8 cellular contexts compared by ENCODE assay signal in the genomic region with DNA sequence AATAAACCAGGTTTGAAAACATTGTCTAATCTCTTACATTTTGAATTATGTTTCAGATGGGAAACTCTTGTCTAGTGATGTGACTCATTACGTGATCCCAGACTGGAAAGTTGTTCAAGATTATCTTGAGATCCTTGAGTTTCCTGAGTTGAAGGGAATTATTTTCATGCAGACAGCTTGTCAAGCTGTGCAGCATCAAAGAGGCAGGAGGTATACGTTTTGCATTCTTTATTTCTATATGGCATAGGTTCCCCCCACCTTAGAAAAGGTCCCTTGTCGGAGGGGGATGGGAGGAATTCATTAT. TPM values are rescaled to one million over a fixed set of nuclear protein-coding genes. Genes with fewer than 3 reads are reported as not detected.
A peak's percentile ranks its signal among the peaks of the same experiment; 100 is the strongest.
DNase-seq lines count a peak whose midpoint lies in the region; ATAC-seq and TF ChIP-seq lines count a peak whose summit lies in the region.

No MANE protein-coding gene starts in this region.

- H3K4me3 ChIP-seq in SK-N-SH (ENCODE audit: low read depth in 2 of 2, low read length in 1 of 2) = peak overlapping the region; percentile 66 to 80; a peak in 3 of 4 replicates
- H3K4me3 ChIP-seq in subcutaneous abdominal adipose tissue (ENCODE audit: low read depth in 1 of 5, low read length in 5 of 5) = peak overlapping the region in 2 of 5 donors; percentile 83 to 90

- 25% methylated on average over 3 of the region's 3 CpGs for WGBS in SK-N-SH (ENCODE audit: low lambda C conversion rate)

- DNase-seq in activated CD4-positive, alpha-beta T cell treated with anti-CD3 and anti-CD28 coated beads, Interleukin-2, amount 10 ng/mL, durations not matched to agents 24 days and 14 days = no peak
- DNase-seq in activated CD4-positive, alpha-beta T cell treated with anti-CD3 and anti-CD28 coated beads for 4 hours = no peak
- no peak for DNase-seq in SK-N-SH
- peak in 1 of 2 donors; percentile 26 for DNase-seq in foreskin keratinocyte
- DNase-seq in iPS-NIHi7 (ENCODE audit: extremely low spot score) = no peak

- POLR2A ChIA-PET in SK-N-SH (lab: Yijun Ruan, JAX) = interaction anchor here (1.3 kb wide), 1 partner anchor 92 kb away, joined by 3 read pairs; the partner anchor contains the start of gene MAP2K1

- ATAC-seq in foreskin keratinocyte (peak; percentile 10), HG02973 (IDR thresholded peaks at IDR 0.05; ENCODE audit: unreplicated experiment) (no peak), HG03095 (IDR thresholded peaks at IDR 0.05; ENCODE audit: unreplicated experiment) (no peak)

- TF ChIP-seq RAD21 in SK-N-SH (IDR thresholded peaks at IDR 0.05; ENCODE audit: low read length) = no peak

- H3K27ac ChIP-seq in SK-N-SH (ENCODE audit: low read depth in 2 of 2, low read length in 1 of 2) = peak overlapping the region; percentile 75 to 88
- no peak overlapping the region for H3K27ac ChIP-seq in foreskin keratinocyte
- H3K27ac ChIP-seq in subcutaneous abdominal adipose tissue (ENCODE audit: low read depth, low read length) = peak overlapping the region; percentile 81

- H2AFZ ChIP-seq in SK-N-SH (ENCODE audit: low read depth) = no peak overlapping the region

- peak overlapping the region; percentile 95 for H3K4me2 ChIP-seq in SK-N-SH

- peak overlapping the region; percentile 94 for H3K27ac Mint-ChIP-seq in activated CD4-positive, alpha-beta T cell treated with anti-CD3 and anti-CD28 coated beads, Interleukin-2, amount 10 ng/mL, durations not matched to agents 24 days and 14 days

- peaks cover 17% of the 10 kb centered on the region for H3K36me3 Mint-ChIP-seq in activated CD4-positive, alpha-beta T cell treated with anti-CD3 and anti-CD28 coated beads, Interleukin-2, amount 10 ng/mL, durations not matched to agents 24 days and 14 days (ENCODE audit: low read depth)

- H3K27me3 Mint-ChIP-seq in activated CD4-positive, alpha-beta T cell treated with anti-CD3 and anti-CD28 coated beads, Interleukin-2, amount 10 ng/mL, durations not matched to agents 24 days and 14 days = no peaks in the 10 kb centered on the region

- no peaks in the 10 kb centered on the region for H3K9me3 ChIP-seq in SK-N-SH
- H3K9me3 ChIP-seq in subcutaneous abdominal adipose tissue (ENCODE audit: control insufficient read depth in 5 of 5, low read length in 5 of 5) = no peaks in the 10 kb centered on the region

- H3K36me3 ChIP-seq in SK-N-SH (replicated peaks in 1 of 2; ENCODE audit: control insufficient read depth in 1 of 2, insufficient read depth in 2 of 2, low read length in 1 of 2) (peaks cover 0 to 9% of the 10 kb centered on the region in 2 experiments), subcutaneous abdominal adipose tissue (ENCODE audit: control insufficient read depth in 5 of 5, insufficient read depth in 5 of 5, low read length in 5 of 5) (peaks cover 0 to 5% (median 0%) of the 10 kb centered on the region in 5 donors)

- H3K27me3 ChIP-seq in SK-N-SH (ENCODE audit: insufficient read depth) = no peaks in the 10 kb centered on the region
- H3K27me3 ChIP-seq in foreskin keratinocyte = no peaks in the 10 kb centered on the region
- no peaks in the 10 kb centered on the region for H3K27me3 ChIP-seq in subcutaneous abdominal adipose tissue (ENCODE audit: control insufficient read depth in 5 of 5, insufficient read depth in 4 of 5, low read length in 5 of 5)

- H3K9ac ChIP-seq in SK-N-SH = peak overlapping the region; percentile 82; the same call in 1 of the 2 replicates
- peak overlapping the region in 4 of 5 donors; percentile 92 to 98 (median 97) for H3K9ac ChIP-seq in subcutaneous abdominal adipose tissue (ENCODE audit: low read length in 5 of 5)

- intact Hi-C loops in activated CD4-positive, alpha-beta T cell treated with anti-CD3 and anti-CD28 coated beads, Interleukin-2, amount 10 ng/mL, durations not matched to agents 24 days and 14 days (cut with micrococcal nuclease) = loop anchor here (1.0 to 10.0 kb wide), 3 partner anchors 62 to 430 kb away; partner anchors contain the start of genes RAB11A, SNAPC5 and TIPIN

- peaks cover 23% of the 10 kb centered on the region for H3F3A ChIP-seq in SK-N-SH (replicated peaks; ENCODE audit: insufficient read depth)

- peak overlapping the region; percentile 92 for H3K4me3 Mint-ChIP-seq in activated CD4-positive, alpha-beta T cell treated with anti-CD3 and anti-CD28 coated beads, Interleukin-2, amount 10 ng/mL, durations not matched to agents 24 days and 14 days

- TF ChIP-seq EP300 in SK-N-SH (IDR thresholded peaks at IDR 0.05; ENCODE audit: borderline replicate concordance in 1 of 2, low read depth in 1 of 2, low read length in 1 of 2) = 0 out of 4 replicates have a peak, but pooled peaks of 1 of the 2 experiments have one; percentile 11

- H3K9me3 Mint-ChIP-seq in activated CD4-positive, alpha-beta T cell treated with anti-CD3 and anti-CD28 coated beads, Interleukin-2, amount 10 ng/mL, durations not matched to agents 24 days and 14 days = no peaks in the 10 kb centered on the region

- H3K4me1 Mint-ChIP-seq in activated CD4-positive, alpha-beta T cell treated with anti-CD3 and anti-CD28 coated beads, Interleukin-2, amount 10 ng/mL, durations not matched to agents 24 days and 14 days = peaks cover 39% of the 10 kb centered on the region

- CTCF ChIA-PET in SK-N-SH (lab: Yijun Ruan, JAX) = interaction anchor here (0.7 to 1.1 kb wide), 3 partner anchors 12 to 379 kb away, joined by 3 to 4 read pairs (median 3); no protein-coding TSS in a partner anchor

- H3K9me2 ChIP-seq in SK-N-SH = no peaks in the 10 kb centered on the region

- no peaks in the 10 kb centered on the region for H4K20me1 ChIP-seq in SK-N-SH (ENCODE audit: insufficient read depth)

- no peak for TF ChIP-seq CTCF in SK-N-SH (IDR thresholded peaks at IDR 0.05)
- TF ChIP-seq CTCF in foreskin keratinocyte (conservative IDR thresholded peaks at IDR 0.05) = no peak

- H3K4me1 ChIP-seq in SK-N-SH (ENCODE audit: control insufficient read depth in 1 of 2, insufficient read depth in 2 of 2, low read depth in 1 of 2, low read length in 1 of 2) (peaks cover 26% of the 10 kb centered on the region in 2 experiments; a peak in 3 of 4 replicates), foreskin keratinocyte (peaks cover 24% of the 10 kb centered on the region), subcutaneous abdominal adipose tissue (ENCODE audit: control insufficient read depth in 5 of 5, insufficient read depth in 5 of 5, low read length in 5 of 5) (peaks cover 6 to 32% (median 26%) of the 10 kb centered on the region in 5 donors)

- peaks cover 21% of the 10 kb centered on the region for H3K79me2 ChIP-seq in SK-N-SH (ENCODE audit: insufficient read depth)

TF ChIP-seq in SK-N-SH, 30 proteins besides CTCF, POLR2A, EP300 and RAD21:
- 0 out of 2 replicates have a peak, but pooled peaks have one; percentile 9 for TF ChIP-seq SIN3A (IDR thresholded peaks at IDR 0.05; ENCODE audit: borderline replicate concordance, low read depth, low read length)
- TF ChIP-seq TCF12 (IDR thresholded peaks at IDR 0.05) = peak; percentile 62
- TF ChIP-seq, protein P1, sequence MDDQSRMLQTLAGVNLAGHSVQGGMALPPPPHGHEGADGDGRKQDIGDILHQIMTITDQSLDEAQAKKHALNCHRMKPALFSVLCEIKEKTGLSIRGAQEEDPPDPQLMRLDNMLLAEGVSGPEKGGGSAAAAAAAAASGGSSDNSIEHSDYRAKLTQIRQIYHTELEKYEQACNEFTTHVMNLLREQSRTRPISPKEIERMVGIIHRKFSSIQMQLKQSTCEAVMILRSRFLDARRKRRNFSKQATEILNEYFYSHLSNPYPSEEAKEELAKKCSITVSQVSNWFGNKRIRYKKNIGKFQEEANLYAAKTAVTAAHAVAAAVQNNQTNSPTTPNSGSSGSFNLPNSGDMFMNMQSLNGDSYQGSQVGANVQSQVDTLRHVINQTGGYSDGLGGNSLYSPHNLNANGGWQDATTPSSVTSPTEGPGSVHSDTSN (IDR thresholded peaks at IDR 0.05) = peak; percentile 65
- peak; percentile 2; the same call in 1 of the 2 replicates for TF ChIP-seq FOSL2 (IDR thresholded peaks at IDR 0.05; ENCODE audit: borderline replicate concordance, low read depth)
- TF ChIP-seq SMC3 (IDR thresholded peaks at IDR 0.05; ENCODE audit: low read depth, low read length) = no peak
- TF ChIP-seq, protein P2, sequence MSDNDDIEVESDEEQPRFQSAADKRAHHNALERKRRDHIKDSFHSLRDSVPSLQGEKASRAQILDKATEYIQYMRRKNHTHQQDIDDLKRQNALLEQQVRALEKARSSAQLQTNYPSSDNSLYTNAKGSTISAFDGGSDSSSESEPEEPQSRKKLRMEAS (IDR thresholded peaks at IDR 0.05; ENCODE audit: low read depth) = no peak
TF ChIP-seq in SK-N-SH: peak in this region for 4.

RNA-seq across cellular contexts. Expression of gene DIS3L, which starts 1.5 kb away (rescaled TPM):
- total RNA-seq in activated CD4-positive, alpha-beta T cell treated with anti-CD3 and anti-CD28 coated beads, Interleukin-2, amount 10 ng/mL, durations not matched to agents 24 days and 14 days = 48.6 and 57.2 TPM in 2 replicates
- polyA plus RNA-seq in SK-N-SH (2012; rRNA removed) (11.5 and 14.9 TPM in 2 replicates), foreskin keratinocyte (3.0 and 4.4 TPM in 2 replicates)
- polyA plus RNA-seq in SK-N-SH (2012; cell fraction: cytosol; rRNA removed) = 14.2 and 15.7 TPM in 2 replicates
- polyA plus RNA-seq in SK-N-SH (2012; cell fraction: nucleus; rRNA removed) = 11.0 and 18.3 TPM in 2 replicates
- 9.9 and 12.2 TPM in 2 replicates for total RNA-seq in foreskin keratinocyte

RNA-seq across cellular contexts. Expression of gene MEGF11, which starts 41.3 kb away (rescaled TPM):
- total RNA-seq in activated CD4-positive, alpha-beta T cell treated with anti-CD3 and anti-CD28 coated beads, Interleukin-2, amount 10 ng/mL, durations not matched to agents 24 days and 14 days = not detected in 2 replicates
- polyA plus RNA-seq in SK-N-SH (2012; rRNA removed) = 0.03 TPM in 1 of 2 replicates, not detected in the other
- polyA plus RNA-seq in SK-N-SH (2012; cell fraction: cytosol; rRNA removed) = 0.01 and 0.04 TPM in 2 replicates
- polyA plus RNA-seq in SK-N-SH (2012; cell fraction: nucleus; rRNA removed) = 0.07 and 0.14 TPM in 2 replicates
- not detected in 2 replicates for total RNA-seq in foreskin keratinocyte
- polyA plus RNA-seq in foreskin keratinocyte = not detected in 2 replicates
